24 cellular contexts compared by ENCODE assay signal in genomic region chr2:29834036-29834540, GRCh38.
"Had no signal": no experiment of that assay in that cellular context is flagged by ENCODE, and none has a peak within 500 bp of the region (broad histone marks: within the 10 kb centered on the region; RNA-seq: fewer than 3 reads in every experiment).

No MANE protein-coding gene starts in this region.

- H3K27ac Mint-ChIP-seq: activated CD4-positive, alpha-beta T cell treated with anti-CD3 and anti-CD28 coated beads, Interleukin-2, amount 10 ng/mL, durations not matched to agents 24 days and 14 days; activated CD8-positive, alpha-beta T cell treated with anti-CD3 and anti-CD28 coated beads, Interleukin-2, amount 10 ng/mL, durations not matched to agents 7 days and 5 days; activated naive CD4-positive, alpha-beta T cell treated with anti-CD3 and anti-CD28 coated beads, Interleukin-2, amount 50 U/mL, for 24 hours; activated naive CD8-positive, alpha-beta T cell treated with anti-CD3 and anti-CD28 coated beads, Interleukin-2, amount 10 ng/mL, durations not matched to agents 7 days and 5 days; activated T-cell treated with anti-CD3 and anti-CD28 coated beads, Interleukin-2, amount 50 U/mL, for 24 hours; activated T-helper 2 cell treated with anti-CD3 and anti-CD28 coated beads, Interferon-gamma antibody, Interleukin-2, Interleukin-4, amounts not matched to agents 10 μg/mL and 5 μg/mL and 100 μg/mL, durations not matched to agents 14 hours and 24 hours and 36 hours; T-helper 1 cell treated with Interleukin-12 subunit alpha and Interleukin-12 subunit beta and Interleukin-4 antibody, amounts not matched to agents 30 μg/mL and 1 μg/mL, for 36 hours; T-helper 2 cell treated with Interferon-gamma antibody and Interleukin-4, amounts not matched to agents 5 μg/mL and 100 μg/mL, for 36 hours had no signal

- ATAC-seq: activated CD8-positive, alpha-beta T cell treated with anti-CD3 and anti-CD28 coated beads, Interleukin-2, amount 10 ng/mL, durations not matched to agents 7 days and 5 days had no signal

- H3K27me3 Mint-ChIP-seq: activated naive CD8-positive, alpha-beta T cell treated with anti-CD3 and anti-CD28 coated beads, Interleukin-2, amount 10 ng/mL, durations not matched to agents 7 days and 5 days had no signal

- DNase-seq: activated CD4-positive, alpha-beta T cell treated with anti-CD3 and anti-CD28 coated beads, Interleukin-2, amount 10 ng/mL, durations not matched to agents 24 days and 14 days; activated CD4-positive, alpha-beta T cell treated with anti-CD3 and anti-CD28 coated beads, Interleukin-2, amount 50 U/mL, for 48 hours; activated CD8-positive, alpha-beta T cell treated with anti-CD3 and anti-CD28 coated beads, Interleukin-2, amount 10 ng/mL, durations not matched to agents 7 days and 5 days; activated gamma-delta T cell; activated naive CD4-positive, alpha-beta T cell treated with Interleukin-2 at 50 U/mL for 16 hours; activated naive CD8-positive, alpha-beta T cell treated with anti-CD3 and anti-CD28 coated beads, Interleukin-2, amount 10 ng/mL, durations not matched to agents 7 days and 5 days; activated T-cell treated with anti-CD3 and anti-CD28 coated beads, Interleukin-2, amount 50 U/mL, for 24 hours; amygdala; cerebellar nuclear complex; Kasumi-1; KG1; NCI-H1092 treated with DMSO at 0.1 percent for 48 hours; NCI-H1417; NCI-H146; NCI-H187; NCI-H2029 treated with DMSO at 0.1 percent for 48 hours; NCI-H2171 treated with DMSO at 0.1 percent for 48 hours; NCI-H524 treated with DMSO at 0.1 percent for 48 hours; PC-9; Right ventricle myocardium superior had no signal

- H3K4me3 Mint-ChIP-seq: activated CD4-positive, alpha-beta T cell treated with anti-CD3 and anti-CD28 coated beads, Interleukin-2, amount 10 ng/mL, durations not matched to agents 24 days and 14 days; activated CD8-positive, alpha-beta T cell treated with anti-CD3 and anti-CD28 coated beads, Interleukin-2, amount 10 ng/mL, durations not matched to agents 7 days and 5 days; activated naive CD4-positive, alpha-beta T cell treated with anti-CD3 and anti-CD28 coated beads, Interleukin-2, amount 50 U/mL, for 24 hours; activated naive CD8-positive, alpha-beta T cell treated with anti-CD3 and anti-CD28 coated beads, Interleukin-2, amount 10 ng/mL, durations not matched to agents 7 days and 5 days; activated T-cell treated with anti-CD3 and anti-CD28 coated beads, Interleukin-2, amount 50 U/mL, for 24 hours; T-helper 1 cell treated with Interleukin-12 subunit alpha and Interleukin-12 subunit beta and Interleukin-4 antibody, amounts not matched to agents 30 μg/mL and 1 μg/mL, for 36 hours; T-helper 2 cell treated with Interferon-gamma antibody and Interleukin-4, amounts not matched to agents 5 μg/mL and 100 μg/mL, for 36 hours had no signal

- H3K4me1 Mint-ChIP-seq: activated CD4-positive, alpha-beta T cell treated with anti-CD3 and anti-CD28 coated beads, Interleukin-2, amount 10 ng/mL, durations not matched to agents 24 days and 14 days; activated naive CD4-positive, alpha-beta T cell treated with anti-CD3 and anti-CD28 coated beads, Interleukin-2, amount 50 U/mL, for 24 hours; activated naive CD8-positive, alpha-beta T cell treated with anti-CD3 and anti-CD28 coated beads, Interleukin-2, amount 10 ng/mL, durations not matched to agents 7 days and 5 days had no signal

- H3K36me3 Mint-ChIP-seq: activated naive CD4-positive, alpha-beta T cell treated with anti-CD3 and anti-CD28 coated beads, Interleukin-2, amount 50 U/mL, for 24 hours; activated naive CD8-positive, alpha-beta T cell treated with anti-CD3 and anti-CD28 coated beads, Interleukin-2, amount 10 ng/mL, durations not matched to agents 7 days and 5 days had no signal
